ENCODE assay signal across 1 cellular context in the genomic region with DNA sequence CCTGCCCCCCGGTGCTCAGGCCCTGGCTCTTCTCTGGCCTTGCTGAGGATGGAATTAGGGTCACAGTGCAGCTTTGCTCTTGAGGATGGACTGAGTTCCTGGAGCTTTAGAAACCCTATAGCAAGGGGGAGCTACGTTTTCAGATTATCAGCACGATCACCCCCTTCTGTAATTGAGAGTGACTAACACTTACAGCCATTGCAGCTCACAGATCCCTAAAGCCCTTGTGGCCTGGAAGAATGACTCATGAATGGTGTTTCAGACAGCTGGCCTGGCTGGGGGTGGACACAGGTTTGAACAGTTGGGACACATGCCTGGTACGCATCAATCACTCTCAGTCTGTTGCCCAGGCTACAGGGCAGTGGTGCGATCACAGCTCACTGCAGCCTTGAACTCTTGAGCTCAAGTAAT.
TF ChIP-seq lines count a peak whose summit lies in the region.

No MANE protein-coding gene starts in this region.

TF ChIP-seq in GM23338, 12 proteins besides CTCF, POLR2A, EP300 and RAD21 (continued from another document):
- TF ChIP-seq, protein P1, sequence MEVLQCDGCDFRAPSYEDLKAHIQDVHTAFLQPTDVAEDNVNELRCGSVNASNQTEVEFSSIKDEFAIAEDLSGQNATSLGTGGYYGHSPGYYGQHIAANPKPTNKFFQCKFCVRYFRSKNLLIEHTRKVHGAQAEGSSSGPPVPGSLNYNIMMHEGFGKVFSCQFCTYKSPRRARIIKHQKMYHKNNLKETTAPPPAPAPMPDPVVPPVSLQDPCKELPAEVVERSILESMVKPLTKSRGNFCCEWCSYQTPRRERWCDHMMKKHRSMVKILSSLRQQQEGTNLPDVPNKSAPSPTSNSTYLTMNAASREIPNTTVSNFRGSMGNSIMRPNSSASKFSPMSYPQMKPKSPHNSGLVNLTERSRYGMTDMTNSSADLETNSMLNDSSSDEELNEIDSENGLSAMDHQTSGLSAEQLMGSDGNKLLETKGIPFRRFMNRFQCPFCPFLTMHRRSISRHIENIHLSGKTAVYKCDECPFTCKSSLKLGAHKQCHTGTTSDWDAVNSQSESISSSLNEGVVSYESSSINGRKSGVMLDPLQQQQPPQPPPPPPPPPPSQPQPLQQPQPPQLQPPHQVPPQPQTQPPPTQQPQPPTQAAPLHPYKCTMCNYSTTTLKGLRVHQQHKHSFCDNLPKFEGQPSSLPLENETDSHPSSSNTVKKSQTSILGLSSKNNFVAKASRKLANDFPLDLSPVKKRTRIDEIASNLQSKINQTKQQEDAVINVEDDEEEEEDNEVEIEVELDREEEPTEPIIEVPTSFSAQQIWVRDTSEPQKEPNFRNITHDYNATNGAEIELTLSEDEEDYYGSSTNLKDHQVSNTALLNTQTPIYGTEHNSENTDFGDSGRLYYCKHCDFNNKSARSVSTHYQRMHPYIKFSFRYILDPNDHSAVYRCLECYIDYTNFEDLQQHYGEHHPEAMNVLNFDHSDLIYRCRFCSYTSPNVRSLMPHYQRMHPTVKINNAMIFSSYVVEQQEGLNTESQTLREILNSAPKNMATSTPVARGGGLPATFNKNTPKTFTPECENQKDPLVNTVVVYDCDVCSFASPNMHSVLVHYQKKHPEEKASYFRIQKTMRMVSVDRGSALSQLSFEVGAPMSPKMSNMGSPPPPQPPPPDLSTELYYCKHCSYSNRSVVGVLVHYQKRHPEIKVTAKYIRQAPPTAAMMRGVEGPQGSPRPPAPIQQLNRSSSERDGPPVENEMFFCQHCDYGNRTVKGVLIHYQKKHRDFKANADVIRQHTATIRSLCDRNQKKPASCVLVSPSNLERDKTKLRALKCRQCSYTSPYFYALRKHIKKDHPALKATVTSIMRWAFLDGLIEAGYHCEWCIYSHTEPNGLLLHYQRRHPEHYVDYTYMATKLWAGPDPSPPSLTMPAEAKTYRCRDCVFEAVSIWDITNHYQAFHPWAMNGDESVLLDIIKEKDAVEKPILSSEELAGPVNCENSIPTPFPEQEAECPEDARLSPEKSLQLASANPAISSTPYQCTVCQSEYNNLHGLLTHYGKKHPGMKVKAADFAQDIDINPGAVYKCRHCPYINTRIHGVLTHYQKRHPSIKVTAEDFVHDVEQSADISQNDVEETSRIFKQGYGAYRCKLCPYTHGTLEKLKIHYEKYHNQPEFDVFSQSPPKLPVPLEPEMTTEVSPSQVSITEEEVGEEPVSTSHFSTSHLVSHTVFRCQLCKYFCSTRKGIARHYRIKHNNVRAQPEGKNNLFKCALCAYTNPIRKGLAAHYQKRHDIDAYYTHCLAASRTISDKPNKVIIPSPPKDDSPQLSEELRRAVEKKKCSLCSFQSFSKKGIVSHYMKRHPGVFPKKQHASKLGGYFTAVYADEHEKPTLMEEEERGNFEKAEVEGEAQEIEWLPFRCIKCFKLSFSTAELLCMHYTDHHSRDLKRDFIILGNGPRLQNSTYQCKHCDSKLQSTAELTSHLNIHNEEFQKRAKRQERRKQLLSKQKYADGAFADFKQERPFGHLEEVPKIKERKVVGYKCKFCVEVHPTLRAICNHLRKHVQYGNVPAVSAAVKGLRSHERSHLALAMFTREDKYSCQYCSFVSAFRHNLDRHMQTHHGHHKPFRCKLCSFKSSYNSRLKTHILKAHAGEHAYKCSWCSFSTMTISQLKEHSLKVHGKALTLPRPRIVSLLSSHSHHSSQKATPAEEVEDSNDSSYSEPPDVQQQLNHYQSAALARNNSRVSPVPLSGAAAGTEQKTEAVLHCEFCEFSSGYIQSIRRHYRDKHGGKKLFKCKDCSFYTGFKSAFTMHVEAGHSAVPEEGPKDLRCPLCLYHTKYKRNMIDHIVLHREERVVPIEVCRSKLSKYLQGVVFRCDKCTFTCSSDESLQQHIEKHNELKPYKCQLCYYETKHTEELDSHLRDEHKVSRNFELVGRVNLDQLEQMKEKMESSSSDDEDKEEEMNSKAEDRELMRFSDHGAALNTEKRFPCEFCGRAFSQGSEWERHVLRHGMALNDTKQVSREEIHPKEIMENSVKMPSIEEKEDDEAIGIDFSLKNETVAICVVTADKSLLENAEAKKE (CRISPR knock-in tag; IDR thresholded peaks at IDR 0.05): no peak
- TF ChIP-seq ZNF331 (CRISPR knock-in tag; IDR thresholded peaks at IDR 0.05; ENCODE audit: low read depth) (no peak), EZH2phosphoT487 (IDR thresholded peaks at IDR 0.05; ENCODE audit: unreplicated experiment) (no peak), JUNB (IDR thresholded peaks at IDR 0.05; ENCODE audit: unreplicated experiment) (no peak), EZH2 (IDR thresholded peaks at IDR 0.05; ENCODE audit: low read depth, unreplicated experiment) (no peak), NANOG (IDR thresholded peaks at IDR 0.05; ENCODE audit: borderline replicate concordance) (no peak), STAT1 (IDR thresholded peaks at IDR 0.05; ENCODE audit: unreplicated experiment) (no peak)
- TF ChIP-seq, protein P2, sequence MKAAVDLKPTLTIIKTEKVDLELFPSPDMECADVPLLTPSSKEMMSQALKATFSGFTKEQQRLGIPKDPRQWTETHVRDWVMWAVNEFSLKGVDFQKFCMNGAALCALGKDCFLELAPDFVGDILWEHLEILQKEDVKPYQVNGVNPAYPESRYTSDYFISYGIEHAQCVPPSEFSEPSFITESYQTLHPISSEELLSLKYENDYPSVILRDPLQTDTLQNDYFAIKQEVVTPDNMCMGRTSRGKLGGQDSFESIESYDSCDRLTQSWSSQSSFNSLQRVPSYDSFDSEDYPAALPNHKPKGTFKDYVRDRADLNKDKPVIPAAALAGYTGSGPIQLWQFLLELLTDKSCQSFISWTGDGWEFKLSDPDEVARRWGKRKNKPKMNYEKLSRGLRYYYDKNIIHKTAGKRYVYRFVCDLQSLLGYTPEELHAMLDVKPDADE (IDR thresholded peaks at IDR 0.05): no peak
